In genomic region chr1:1680031-1680911, GRCh38 we compare ENCODE assay signal across 27 cellular contexts. TPM values are rescaled to one million over a fixed set of nuclear protein-coding genes. Genes with fewer than 3 reads are reported as not detected.
DNase-seq lines count a peak whose midpoint lies in the region; ATAC-seq, FAIRE-seq and TF ChIP-seq lines count a peak whose summit lies in the region.
"Had no signal": no experiment of that assay in that cellular context is flagged by ENCODE, and none has a peak within 500 bp of the region (broad histone marks: within the 10 kb centered on the region; RNA-seq: fewer than 3 reads in every experiment).

No MANE protein-coding gene starts in this region.

- no peaks in the 10 kb centered on the region for H3K9me3 ChIP-seq in right cardiac atrium (ENCODE audit: control insufficient read depth, low read length)
- no peaks in the 10 kb centered on the region for H3K9me3 ChIP-seq in right atrium auricular region
- no peaks in the 10 kb centered on the region for H3K9me3 ChIP-seq in GM12878 (replicated peaks; ENCODE audit: control insufficient read depth, insufficient read depth, low read length)
- H3K9me3 ChIP-seq in lower lobe of right lung: no peaks in the 10 kb centered on the region
- no peaks in the 10 kb centered on the region for H3K9me3 ChIP-seq in stomach
- H3K9me3 ChIP-seq: mucosa of descending colon, uterus had no signal

- in situ Hi-C loops in GM12878 (cut with MboI): no loop called here

- 91% methylated on average over 32 of the region's 32 CpGs for WGBS in right cardiac atrium
- 96% methylated on average over 30 of the region's 32 CpGs for WGBS in GM12878 (ENCODE audit: insufficient coverage, insufficient replicate concordance, low lambda C conversion rate, missing lambda C conversion rate)
- WGBS in stomach, 5 donors: 77 to 83% (median 80%) methylated on average over 32 of the region's 32 CpGs

- H3K27me3 Mint-ChIP-seq in activated naive CD4-positive, alpha-beta T cell treated with anti-CD3 and anti-CD28 coated beads for 36 hours (ENCODE audit: low read depth): no peaks in the 10 kb centered on the region
- H3K27me3 Mint-ChIP-seq: activated CD4-positive, alpha-beta memory T cell treated with anti-CD3 and anti-CD28 coated beads, Interleukin-2, amount 10 ng/mL, durations not matched to agents 7 days and 5 days; activated naive CD4-positive, alpha-beta T cell treated with anti-CD3 and anti-CD28 coated beads, Interleukin-2, amount 50 U/mL, for 24 hours; activated T-cell treated with anti-CD3 and anti-CD28 coated beads, Interleukin-2, amount 50 U/mL, for 24 hours; CD4-positive, CD25-positive, alpha-beta regulatory T cell had no signal

- no TSS peak for BruUV-seq in GM12878 (replicated peaks; lab: Mats Ljungman, UMichigan)

- no peak overlapping the region for H2AFZ ChIP-seq in GM12878 (ENCODE audit: control insufficient read depth, low read depth, low read length)

- no peak overlapping the region for H3K27ac Mint-ChIP-seq in activated naive CD4-positive, alpha-beta T cell treated with anti-CD3 and anti-CD28 coated beads for 36 hours
- H3K27ac Mint-ChIP-seq: activated CD4-positive, alpha-beta memory T cell treated with anti-CD3 and anti-CD28 coated beads, Interleukin-2, amount 10 ng/mL, durations not matched to agents 7 days and 5 days had no signal

- peaks cover 24% of the 10 kb centered on the region for H3K4me1 Mint-ChIP-seq in activated naive CD4-positive, alpha-beta T cell treated with anti-CD3 and anti-CD28 coated beads for 36 hours (ENCODE audit: low read depth)

- no peak for FAIRE-seq in GM12878 (lab: Jason Lieb, UNC)
- FAIRE-seq: GM18507 had no signal

- no peaks in the 10 kb centered on the region for H3K9me3 Mint-ChIP-seq in activated naive CD4-positive, alpha-beta T cell treated with anti-CD3 and anti-CD28 coated beads for 36 hours
- H3K9me3 Mint-ChIP-seq: activated CD4-positive, alpha-beta memory T cell treated with anti-CD3 and anti-CD28 coated beads, Interleukin-2, amount 10 ng/mL, durations not matched to agents 7 days and 5 days; activated naive CD4-positive, alpha-beta T cell treated with anti-CD3 and anti-CD28 coated beads, Interleukin-2, amount 50 U/mL, for 24 hours; activated T-cell treated with anti-CD3 and anti-CD28 coated beads, Interleukin-2, amount 50 U/mL, for 24 hours; H9; neural crest cell had no signal

- H3K4me2 ChIP-seq in GM12878 (ENCODE audit: control insufficient read depth, insufficient read depth): no peak overlapping the region

- no peaks in the 10 kb centered on the region for H3K36me3 Mint-ChIP-seq in activated naive CD4-positive, alpha-beta T cell treated with anti-CD3 and anti-CD28 coated beads for 36 hours (ENCODE audit: low read depth)

- no peaks in the 10 kb centered on the region for H4K20me1 ChIP-seq in GM12878 (ENCODE audit: control insufficient read depth, insufficient read depth)

- RAD21 ChIA-PET in GM12878 (lab: Charles Lee; ENCODE audit: unreplicated experiment): interaction anchor here (0.9 kb wide), 1 partner anchor 286 kb away, joined by 3 read pairs; no protein-coding TSS in a partner anchor

- ATAC-seq in right cardiac atrium (no peak), GM12878 (no peak), lower lobe of right lung (no peak)
- ATAC-seq: foreskin keratinocyte had no signal

- H3K27ac ChIP-seq in right cardiac atrium (ENCODE audit: low read length): no peak overlapping the region
- H3K27ac ChIP-seq in right atrium auricular region: no peak overlapping the region
- no peak overlapping the region for H3K27ac ChIP-seq in GM12878 (ENCODE audit: control insufficient read depth, insufficient read depth)
- no peak overlapping the region for H3K27ac ChIP-seq in lower lobe of right lung
- peak overlapping the region in 3 of 5 donors; percentile 29 to 66 (median 54) for H3K27ac ChIP-seq in stomach
- H3K27ac ChIP-seq: foreskin keratinocyte, uterus had no signal

- DNase-seq in right cardiac atrium (peak in 2 of 3 donors; percentile 9 to 32), right atrium auricular region (ENCODE audit: low spot score) (no peak), GM12878 (ENCODE audit: low read depth, low spot score) (no peak), lower lobe of right lung (peak; percentile 24), stomach (no peak), putamen (ENCODE audit: low spot score) (no peak), GM10248 (ENCODE audit: extremely low spot score) (no peak)
- DNase-seq in activated naive CD4-positive, alpha-beta T cell treated with anti-CD3 and anti-CD28 coated beads for 36 hours: no peak
- DNase-seq: ACHN; activated CD4-positive, alpha-beta memory T cell treated with anti-CD3 and anti-CD28 coated beads, Interleukin-2, amount 10 ng/mL, durations not matched to agents 7 days and 5 days; activated T-cell treated with anti-CD3 and anti-CD28 coated beads, Interleukin-2, amount 50 U/mL, for 24 hours; CD4-positive, CD25-positive, alpha-beta regulatory T cell; DMS 273 treated with DMSO at 0.1 percent for 48 hours; effector CD4-positive, alpha-beta T cell; erythroblast; foreskin keratinocyte; H9; KG1; NCI-H2171 treated with DMSO at 0.1 percent for 48 hours; NCI-H524 treated with DMSO at 0.1 percent for 48 hours; RPMI8226; T1000; uterus had no signal

- intact Hi-C loops in right cardiac atrium (cut with DNase I): no loop called here
- intact Hi-C loops in GM12878 (cut with micrococcal nuclease; ENCODE audit: unreplicated experiment): no loop called here
- intact Hi-C loops in lower lobe of right lung (cut with DNase I): no loop called here
- intact Hi-C loops in stomach (cut with DNase I; ENCODE audit: low total_unique reads): no loop called here
- intact Hi-C loops in activated naive CD4-positive, alpha-beta T cell treated with anti-CD3 and anti-CD28 coated beads for 36 hours (cut with micrococcal nuclease): no loop called here

- H3K9ac ChIP-seq in GM12878 (ENCODE audit: control insufficient read depth, insufficient read depth, low read length): no peak overlapping the region

- H3K4me3 ChIP-seq in right cardiac atrium (ENCODE audit: low read length) (no peak overlapping the region), right atrium auricular region (no peak overlapping the region), GM12878 (no peak overlapping the region), lower lobe of right lung (no peak overlapping the region), stomach (no peak overlapping the region)
- H3K4me3 ChIP-seq: mucosa of descending colon, uterus had no signal

- peak; percentile 38; the same call in 1 of the 2 replicates for TF ChIP-seq POLR2A in GM12878 (IDR thresholded peaks at IDR 0.05; ENCODE audit: low read depth, low read length)
- no peak for TF ChIP-seq POLR2A in stomach (IDR thresholded peaks at IDR 0.05)

- TF ChIP-seq CTCF in right atrium auricular region (IDR thresholded peaks at IDR 0.05) (no peak), GM12878 (IDR thresholded peaks at IDR 0.05 in 2 of 3, conservative IDR thresholded peaks at IDR 0.05 in 1 of 3; ENCODE audit: control insufficient read depth in 2 of 3, extremely low read depth in 1 of 3, insufficient read depth in 1 of 3, low read depth in 3 of 3, low read length in 3 of 3) (no peak), lower lobe of right lung (IDR thresholded peaks at IDR 0.05) (no peak), stomach (IDR thresholded peaks at IDR 0.05) (no peak), GM10248 (IDR thresholded peaks at IDR 0.05; ENCODE audit: control extremely low read depth, extremely low read depth, low read depth, missing control alignments) (no peak)

- POLR2A ChIA-PET in GM12878 (lab: Charles Lee) (no interaction called here), GM10248 (lab: Yijun Ruan, JAX) (no interaction called here)

- peaks cover 13% of the 10 kb centered on the region for H3K79me2 ChIP-seq in GM12878 (ENCODE audit: control insufficient read depth, insufficient read depth, low read length)

- no peak for TF ChIP-seq EP300 in GM12878 (IDR thresholded peaks at IDR 0.05; ENCODE audit: borderline replicate concordance in 1 of 2, control insufficient read depth in 1 of 2, low read depth in 2 of 2, low read length in 2 of 2)
- TF ChIP-seq EP300 in stomach (IDR thresholded peaks at IDR 0.05): no peak

- no peaks in the 10 kb centered on the region for H3K36me3 ChIP-seq in right atrium auricular region
- H3K36me3 ChIP-seq in GM12878 (ENCODE audit: control insufficient read depth in 2 of 2, insufficient read depth in 2 of 2, low read length in 1 of 2): peaks cover 0 to 3% of the 10 kb centered on the region in 2 experiments; a peak in 1 of 4 replicates
- peaks cover 5% of the 10 kb centered on the region for H3K36me3 ChIP-seq in lower lobe of right lung
- H3K36me3 ChIP-seq in stomach: peaks cover 0 to 21% (median 9%) of the 10 kb centered on the region in 4 donors
- H3K36me3 ChIP-seq: uterus had no signal

- SMC1A ChIA-PET in GM12878 (lab: Charles Lee; ENCODE audit: uncharacterized antibody, unreplicated experiment): no interaction called here

- no peaks in the 10 kb centered on the region for H3K4me1 ChIP-seq in right cardiac atrium (ENCODE audit: control insufficient read depth, insufficient read depth, low read length)
- H3K4me1 ChIP-seq in right atrium auricular region: peaks cover 0 to 30% of the 10 kb centered on the region in 2 donors
- peaks cover 24% of the 10 kb centered on the region for H3K4me1 ChIP-seq in GM12878 (ENCODE audit: control insufficient read depth, insufficient read depth, low read length)
- H3K4me1 ChIP-seq in lower lobe of right lung: peaks cover 8% of the 10 kb centered on the region
- H3K4me1 ChIP-seq in stomach: peaks cover 21 to 67% (median 53%) of the 10 kb centered on the region in 4 donors
- H3K4me1 ChIP-seq: foreskin keratinocyte had no signal

- H3K27me3 ChIP-seq in right cardiac atrium (ENCODE audit: control insufficient read depth, insufficient read depth) (no peaks in the 10 kb centered on the region), right atrium auricular region (no peaks in the 10 kb centered on the region), GM12878 (replicated peaks in 1 of 2; ENCODE audit: control insufficient read depth in 2 of 2, insufficient read depth in 2 of 2, low read length in 1 of 2) (no peaks in the 10 kb centered on the region), lower lobe of right lung (ENCODE audit: low read depth) (no peaks in the 10 kb centered on the region), stomach (no peaks in the 10 kb centered on the region)
- H3K27me3 ChIP-seq: foreskin keratinocyte, uterus had no signal

- no peak overlapping the region for H3K4me3 Mint-ChIP-seq in activated naive CD4-positive, alpha-beta T cell treated with anti-CD3 and anti-CD28 coated beads for 36 hours
- H3K4me3 Mint-ChIP-seq: activated CD4-positive, alpha-beta memory T cell treated with anti-CD3 and anti-CD28 coated beads, Interleukin-2, amount 10 ng/mL, durations not matched to agents 7 days and 5 days; activated T-cell treated with anti-CD3 and anti-CD28 coated beads, Interleukin-2, amount 50 U/mL, for 24 hours; neural crest cell had no signal

- no peak for TF ChIP-seq RAD21 in GM12878 (IDR thresholded peaks at IDR 0.05; ENCODE audit: insufficient read depth, low read depth, low read length)

- CTCF ChIA-PET in GM12878 (lab: Yijun Ruan, JAX): no interaction called here
- CTCF ChIA-PET in activated naive CD4-positive, alpha-beta T cell treated with anti-CD3 and anti-CD28 coated beads for 36 hours (lab: Charles Lee): no interaction called here
- CTCF ChIA-PET in GM10248 (lab: Yijun Ruan, JAX): interaction anchor here (0.6 to 2.4 kb wide), 3 partner anchors 14 to 75 kb away, joined by 3 to 16 read pairs (median 7); no protein-coding TSS in a partner anchor

RNA-seq across cellular contexts. Expression of gene SLC35E2B, which starts 12.3 kb away (rescaled TPM):
- total RNA-seq in right cardiac atrium: 10 to 100 TPM; 16.9 to 29.5 (median 26.2) TPM
- polyA plus RNA-seq in right cardiac atrium: 14.3 TPM
- 10 to 100 TPM; 18.4 to 22.1 TPM for total RNA-seq in right atrium auricular region
- 110 and 118 TPM in 2 replicates for total RNA-seq in GM12878 (2013; cell fraction: nucleolus; rRNA removed)
- 19.8 and 20.2 TPM in 2 replicates for total RNA-seq in GM12878 (2014; rRNA removed)
- 15.8 and 16.5 TPM in 2 replicates for total RNA-seq in GM12878 (2014; rRNA removed; fragmentation: Illumina TruSeq; extraction: Trizol)
- total RNA-seq in GM12878 (2021): 33.7 and 36.7 TPM in 2 replicates
- polyA plus RNA-seq in GM12878 (2011; ENCODE audit: low read depth): 16.4 TPM
- 14.4 and 18.4 TPM in 2 replicates for polyA plus RNA-seq in GM12878 (2011; rRNA removed)
- polyA plus RNA-seq in GM12878 (2011; cell fraction: cytosol; rRNA removed): 25.8 and 28.0 TPM in 2 replicates
- polyA plus RNA-seq in GM12878 (2011; cell fraction: nucleus; rRNA removed): 66.9 and 72.3 TPM in 2 replicates
- polyA plus RNA-seq in GM12878 (2012): 24.7 and 34.0 TPM in 2 replicates
- polyA plus RNA-seq in GM12878 (2014; fragmentation: Illumina TruSeq; extraction: Trizol): 19.5 and 23.6 TPM in 2 replicates
- 1 to 10 TPM; 2.6 to 4.1 TPM for polyA plus RNA-seq in GM12878 (2014; fragmentation: Nextera tagmentation; extraction: Ambion mirVana)
- 29.3 and 31.5 TPM in 2 replicates for polyA plus RNA-seq in GM12878 (2014; rRNA removed)
- polyA plus RNA-seq in GM12878 (2016; fragmentation: Nextera tagmentation; extraction: Ambion mirVana): 10 to 100 TPM; 18.6 to 18.7 TPM
- polyA minus RNA-seq in GM12878 (2011; rRNA and poly(A)+ RNA removed): 12.9 and 24.7 TPM in 2 replicates
- polyA minus RNA-seq in GM12878 (2011; cell fraction: cytosol; rRNA and poly(A)+ RNA removed): 11.1 and 12.1 TPM in 2 replicates
- polyA minus RNA-seq in GM12878 (2011; cell fraction: nucleus; rRNA and poly(A)+ RNA removed): 12.1 and 20.3 TPM in 2 replicates
- 52.7 TPM for total RNA-seq in lower lobe of right lung
- 100 to 1,000 TPM in 1 of 5 donors, 10 to 100 TPM in 4; 16.9 to 105 (median 64.5) TPM for total RNA-seq in stomach
- 10 to 100 TPM; 11.2 to 16.7 (median 11.3) TPM for polyA plus RNA-seq in stomach
- 10 to 100 TPM; 21.9 to 25.6 TPM for total RNA-seq in activated naive CD4-positive, alpha-beta T cell treated with anti-CD3 and anti-CD28 coated beads for 36 hours

RNA-seq across cellular contexts. Expression of gene CDK11B, which starts 21.5 kb away (rescaled TPM):
- total RNA-seq in right cardiac atrium (10 to 100 TPM; 18.8 to 20.6 (median 19.7) TPM), right atrium auricular region (10 to 100 TPM; 16.2 to 19.7 TPM), GM12878 (2014; rRNA removed) (15.4 and 17.1 TPM in 2 replicates), GM12878 (2014; rRNA removed; fragmentation: Illumina TruSeq; extraction: Trizol) (10.8 and 11.9 TPM in 2 replicates), GM12878 (2021) (24.0 and 24.2 TPM in 2 replicates), lower lobe of right lung (23.0 TPM), stomach (10 to 100 TPM in 4 of 5 donors, 1 to 10 TPM in 1; 9.0 to 62.6 (median 29.3) TPM)
- polyA plus RNA-seq in right cardiac atrium (27.0 TPM), GM12878 (2011; rRNA removed) (2.8 and 5.3 TPM in 2 replicates), GM12878 (2014; fragmentation: Illumina TruSeq; extraction: Trizol) (30.9 and 43.8 TPM in 2 replicates), GM12878 (2014; fragmentation: Nextera tagmentation; extraction: Ambion mirVana) (1 to 10 TPM; 3.2 to 6.9 TPM), GM12878 (2014; rRNA removed) (19.4 and 23.2 TPM in 2 replicates), GM12878 (2016; fragmentation: Nextera tagmentation; extraction: Ambion mirVana) (10 to 100 TPM; 18.9 to 22.4 TPM), stomach (10 to 100 TPM; 21.6 to 37.4 (median 27.9) TPM)
- total RNA-seq in GM12878 (2013; cell fraction: nucleolus; rRNA removed): 4.8 and 6.2 TPM in 2 replicates
- polyA plus RNA-seq in GM12878 (2011; ENCODE audit: low read depth): 12.6 TPM
- 7.7 and 10.3 TPM in 2 replicates for polyA plus RNA-seq in GM12878 (2011; cell fraction: cytosol; rRNA removed)
- 25.6 and 48.4 TPM in 2 replicates for polyA plus RNA-seq in GM12878 (2011; cell fraction: nucleus; rRNA removed)
- 20.1 and 22.9 TPM in 2 replicates for polyA plus RNA-seq in GM12878 (2012)
- polyA minus RNA-seq in GM12878 (2011; rRNA and poly(A)+ RNA removed): 2.2 and 3.0 TPM in 2 replicates
- 3.4 and 3.7 TPM in 2 replicates for polyA minus RNA-seq in GM12878 (2011; cell fraction: cytosol; rRNA and poly(A)+ RNA removed)
- 2.4 and 3.8 TPM in 2 replicates for polyA minus RNA-seq in GM12878 (2011; cell fraction: nucleus; rRNA and poly(A)+ RNA removed)
- total RNA-seq in activated naive CD4-positive, alpha-beta T cell treated with anti-CD3 and anti-CD28 coated beads for 36 hours: 10 to 100 TPM; 33.7 to 34.4 TPM

RNA-seq across cellular contexts. Expression of gene CDK11A, which starts 43.9 kb away (rescaled TPM):
- total RNA-seq in right cardiac atrium: 10 to 100 TPM; 16.9 to 25.4 (median 21.8) TPM
- 21.6 TPM for polyA plus RNA-seq in right cardiac atrium
- total RNA-seq in right atrium auricular region: 1 to 10 TPM; 4.3 to 8.2 TPM
- total RNA-seq in GM12878 (2013; cell fraction: nucleolus; rRNA removed): 45.6 and 46.9 TPM in 2 replicates
- total RNA-seq in GM12878 (2014; rRNA removed): 19.3 and 29.4 TPM in 2 replicates
- 20.1 and 22.0 TPM in 2 replicates for total RNA-seq in GM12878 (2014; rRNA removed; fragmentation: Illumina TruSeq; extraction: Trizol)
- 37.0 and 46.0 TPM in 2 replicates for total RNA-seq in GM12878 (2021)
- polyA plus RNA-seq in GM12878 (2011; ENCODE audit: low read depth): 32.2 TPM
- polyA plus RNA-seq in GM12878 (2011; rRNA removed): 3.6 and 7.4 TPM in 2 replicates
- 10.7 and 16.9 TPM in 2 replicates for polyA plus RNA-seq in GM12878 (2011; cell fraction: cytosol; rRNA removed)
- 166 and 242 TPM in 2 replicates for polyA plus RNA-seq in GM12878 (2011; cell fraction: nucleus; rRNA removed)
- 30.6 and 44.2 TPM in 2 replicates for polyA plus RNA-seq in GM12878 (2012)
- polyA plus RNA-seq in GM12878 (2014; fragmentation: Illumina TruSeq; extraction: Trizol): 20.1 and 30.0 TPM in 2 replicates
- polyA plus RNA-seq in GM12878 (2014; fragmentation: Nextera tagmentation; extraction: Ambion mirVana): 1 to 10 TPM; 5.1 to 9.0 TPM
- polyA plus RNA-seq in GM12878 (2014; rRNA removed): 37.4 and 52.0 TPM in 2 replicates
- polyA plus RNA-seq in GM12878 (2016; fragmentation: Nextera tagmentation; extraction: Ambion mirVana): 10 to 100 TPM; 24.0 to 27.8 TPM
- 9.1 and 11.0 TPM in 2 replicates for polyA minus RNA-seq in GM12878 (2011; rRNA and poly(A)+ RNA removed)
- polyA minus RNA-seq in GM12878 (2011; cell fraction: cytosol; rRNA and poly(A)+ RNA removed): 69.0 and 71.3 TPM in 2 replicates
- polyA minus RNA-seq in GM12878 (2011; cell fraction: nucleus; rRNA and poly(A)+ RNA removed): 23.5 and 39.3 TPM in 2 replicates
- 56.1 TPM for total RNA-seq in lower lobe of right lung
- 100 to 1,000 TPM in 3 of 5 donors, 10 to 100 TPM in 2; 46.1 to 233 (median 126) TPM for total RNA-seq in stomach
- 10 to 100 TPM; 27.3 to 68.7 (median 31.6) TPM for polyA plus RNA-seq in stomach
- total RNA-seq in activated naive CD4-positive, alpha-beta T cell treated with anti-CD3 and anti-CD28 coated beads for 36 hours: 10 to 100 TPM; 58.0 to 60.3 TPM

RNA-seq across cellular contexts. Expression of gene MMP23B, which starts 48.3 kb away (rescaled TPM):
- total RNA-seq in right cardiac atrium (10 to 100 TPM; 18.7 to 22.4 (median 19.9) TPM), right atrium auricular region (10 to 100 TPM; 17.5 to 26.9 TPM), GM12878 (2014; rRNA removed) (0.34 and 0.54 TPM in 2 replicates), GM12878 (2014; rRNA removed; fragmentation: Illumina TruSeq; extraction: Trizol) (not detected in 2 replicates), GM12878 (2021) (0.51 and 0.74 TPM in 2 replicates), lower lobe of right lung (27.2 TPM), stomach (100 to 1,000 TPM in 1 of 5 donors, 10 to 100 TPM in 4; 15.1 to 111 (median 19.3) TPM)
- polyA plus RNA-seq in right cardiac atrium (15.8 TPM), GM12878 (2011; rRNA removed) (0.33 TPM in 1 of 2 replicates, not detected in the other), GM12878 (2014; fragmentation: Illumina TruSeq; extraction: Trizol) (not detected in 2 replicates), GM12878 (2014; fragmentation: Nextera tagmentation; extraction: Ambion mirVana) (not detected), GM12878 (2014; rRNA removed) (0.33 and 0.43 TPM in 2 replicates), GM12878 (2016; fragmentation: Nextera tagmentation; extraction: Ambion mirVana) (under 1 TPM; 0.25 to 0.76 TPM), stomach (10 to 100 TPM in 2 of 3 donors, 1 to 10 TPM in 1; 5.5 to 16.2 (median 12.7) TPM)
- total RNA-seq in GM12878 (2013; cell fraction: nucleolus; rRNA removed): 0.90 and 1.4 TPM in 2 replicates
- polyA plus RNA-seq in GM12878 (2011; ENCODE audit: low read depth): not detected
- 0.04 and 0.22 TPM in 2 replicates for polyA plus RNA-seq in GM12878 (2011; cell fraction: cytosol; rRNA removed)
- 7.0 and 8.0 TPM in 2 replicates for polyA plus RNA-seq in GM12878 (2011; cell fraction: nucleus; rRNA removed)
- polyA plus RNA-seq in GM12878 (2012): 1.3 and 1.5 TPM in 2 replicates
- 0.31 TPM in 1 of 2 replicates, not detected in the other for polyA minus RNA-seq in GM12878 (2011; rRNA and poly(A)+ RNA removed)
- not detected in 2 replicates for polyA minus RNA-seq in GM12878 (2011; cell fraction: cytosol; rRNA and poly(A)+ RNA removed)
- polyA minus RNA-seq in GM12878 (2011; cell fraction: nucleus; rRNA and poly(A)+ RNA removed): 2.1 TPM in 1 of 2 replicates, not detected in the other
- under 1 TPM; 0.64 to 0.99 TPM for total RNA-seq in activated naive CD4-positive, alpha-beta T cell treated with anti-CD3 and anti-CD28 coated beads for 36 hours

Comparison
In these comparisons a context has a peak if more than half of its experiments do, and no peak if none do; other contexts are left out.
1. DNase-seq: peak in right cardiac atrium (2 of 3) and lower lobe of right lung (single experiment); none in right atrium auricular region (single experiment), GM12878 (single experiment), stomach (single experiment), putamen (single experiment), activated naive CD4-positive, alpha-beta T cell treated with anti-CD3 and anti-CD28 coated beads for 36 hours (single experiment) and GM10248 (single experiment).
2. H3K27ac ChIP-seq: peak in stomach (3 of 5); none in right cardiac atrium (single experiment), right atrium auricular region (0 of 2), GM12878 (single experiment) and lower lobe of right lung (single experiment).